In the genomic region with DNA sequence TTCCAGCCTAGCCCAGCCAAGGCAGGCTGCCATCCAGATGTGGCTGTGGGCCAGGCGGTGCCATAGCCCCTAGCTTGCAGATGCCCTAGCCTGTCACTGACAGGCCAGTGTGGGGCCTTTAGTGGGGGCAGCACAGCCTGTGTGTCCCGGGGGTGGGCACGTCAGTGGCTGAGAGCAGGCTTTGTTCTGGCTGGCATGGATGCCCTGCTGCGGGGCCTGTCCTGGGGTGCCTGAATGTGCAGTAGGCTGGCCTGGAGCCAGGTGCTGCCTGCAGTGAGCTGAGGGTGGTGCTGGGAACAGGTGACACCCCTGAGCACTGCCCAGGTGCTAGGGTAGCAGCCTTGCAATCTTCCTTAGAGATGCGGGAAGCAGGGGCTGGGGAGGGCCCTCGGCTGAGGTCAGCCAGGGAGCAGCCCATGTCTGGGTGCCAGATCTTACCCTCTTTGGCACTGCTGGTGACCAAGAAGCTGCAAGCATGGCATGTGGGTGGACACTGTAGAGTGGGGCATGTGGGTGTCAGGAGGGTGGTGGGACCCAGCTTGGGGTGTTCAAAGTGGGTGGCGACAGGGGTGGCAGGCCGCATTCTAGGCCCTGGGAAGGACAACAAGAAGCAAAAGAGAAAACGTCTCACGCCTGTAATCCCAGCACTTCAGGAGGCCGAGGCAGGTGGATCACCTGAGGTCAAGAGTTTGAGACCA, we compare ENCODE assay signal across 2 cellular contexts. TPM values are rescaled to one million over a fixed set of nuclear protein-coding genes. Genes with fewer than 3 reads are reported as not detected.
"Had no signal": no experiment of that assay in that cellular context is flagged by ENCODE, and none has a peak within 500 bp of the region (broad histone marks: within the 10 kb centered on the region; RNA-seq: fewer than 3 reads in every experiment).

No MANE protein-coding gene starts in this region.

RNA-seq across cellular contexts. Expression of a gene that starts 37.6 kb away (rescaled TPM):
- total RNA-seq: lung microvascular endothelial cell; naive thymus-derived CD8-positive, alpha-beta T cell had no signal
